In genomic region chr4:158850800-158851644, GRCh38 we compare ENCODE assay signal across 9 cellular contexts.
DNase-seq lines count a peak whose midpoint lies in the region; ATAC-seq and TF ChIP-seq lines count a peak whose summit lies in the region.
"Had no signal": no experiment of that assay in that cellular context is flagged by ENCODE, and none has a peak within 500 bp of the region (broad histone marks: within the 10 kb centered on the region; RNA-seq: fewer than 3 reads in every experiment).

No MANE protein-coding gene starts in this region.

- TF ChIP-seq CTCF in LNCAP (IDR thresholded peaks at IDR 0.05) (peak; percentile 67), brain (conservative IDR thresholded peaks at IDR 0.05) (peak; percentile 74 to 83), left lung (IDR thresholded peaks at IDR 0.05) (peak; percentile 41 to 54)

- peaks cover 25% of the 10 kb centered on the region for H3K36me3 Mint-ChIP-seq in brain

- H3K27ac Mint-ChIP-seq in brain, result peak overlapping the region in 2 of 5 experiments; percentile 12 to 40

- peaks cover 0 to 9% of the 10 kb centered on the region in 2 donors for H3K4me1 ChIP-seq in left lung

- H3K4me3 Mint-ChIP-seq in brain, result no peak overlapping the region

- H3K36me3 ChIP-seq in left lung, result peaks cover 0 to 38% of the 10 kb centered on the region in 2 donors

- no peaks in the 10 kb centered on the region for H3K27me3 ChIP-seq in left lung
- H3K27me3 ChIP-seq: BLaER1 treated with 17β-estradiol and CSF1 and Interleukin-3, amounts not matched to agents 10 nM and 100 nM had no signal

- H3K9me3 ChIP-seq in left lung, result no peaks in the 10 kb centered on the region
- H3K9me3 ChIP-seq: BLaER1 treated with 17β-estradiol and CSF1 and Interleukin-3, amounts not matched to agents 10 nM and 100 nM had no signal

- ATAC-seq in left lung, result peak; percentile 64
- no peak for ATAC-seq in HG03432 (IDR thresholded peaks at IDR 0.05; ENCODE audit: unreplicated experiment)

- peaks cover 8% of the 10 kb centered on the region for H3K4me1 Mint-ChIP-seq in brain

- DNase-seq in DMS53 (lab: John Stamatoyannopoulos, UW), result peak; percentile 39
- DNase-seq in DMS53 treated with DMSO at 0.1 percent for 48 hours (lab: John Stamatoyannopoulos, UW; ENCODE audit: unreplicated experiment), result no peak
- DNase-seq in left lung, result no peak
- DNase-seq in stimulated activated CD4-positive, alpha-beta T cell treated with anti-CD3 and anti-CD28 coated beads, Interleukin-4, amount 100 ng/mL, for 4 hours, result no peak
- no peak for DNase-seq in activated T-cell treated with anti-CD3 and anti-CD28 coated beads for 4 hours

- no peaks in the 10 kb centered on the region for H3K27me3 Mint-ChIP-seq in brain

- peak overlapping the region in 1 of 2 donors; percentile 15 for H3K27ac ChIP-seq in left lung

- intact Hi-C loops in left lung (cut with DNase I), result loop anchor here in 1 of 2 donors (10.0 kb wide), 2 partner anchors 324 to 354 kb away; no protein-coding TSS in a partner anchor

- H3K9me3 Mint-ChIP-seq in brain, result no peaks in the 10 kb centered on the region

- H3K4me3 ChIP-seq in left lung, result no peak overlapping the region
- H3K4me3 ChIP-seq: BLaER1 treated with 17β-estradiol and CSF1 and Interleukin-3, amounts not matched to agents 10 nM and 100 nM had no signal
